In genomic region chr21:29238967-29239289, GRCh38 we compare ENCODE assay signal across 1 cellular context.
TF ChIP-seq lines count a peak whose summit lies in the region.

No MANE protein-coding gene starts in this region.

TF ChIP-seq in GM23338, 12 proteins besides CTCF, POLR2A, EP300 and RAD21 (continued from another document):
- TF ChIP-seq ZNF462 (CRISPR knock-in tag; IDR thresholded peaks at IDR 0.05) (no peak), EZH2phosphoT487 (IDR thresholded peaks at IDR 0.05; ENCODE audit: unreplicated experiment) (no peak), ZNF114 (CRISPR knock-in tag; IDR thresholded peaks at IDR 0.05) (no peak), ETS1 (IDR thresholded peaks at IDR 0.05) (no peak), REST (IDR thresholded peaks at IDR 0.05; ENCODE audit: unreplicated experiment) (no peak), JUNB (IDR thresholded peaks at IDR 0.05; ENCODE audit: unreplicated experiment) (no peak), POLR2AphosphoS5 (IDR thresholded peaks at IDR 0.05; ENCODE audit: low read depth) (no peak)
